Comparison of ENCODE assay signal across 1 cellular context in genomic region chr14:102930753-102931579, GRCh38.
TF ChIP-seq lines count a peak whose summit lies in the region.

No MANE protein-coding gene starts in this region.

TF ChIP-seq in WTC11, 78 proteins besides CTCF, POLR2A, EP300 and RAD21 (continued from another document):
- TF ChIP-seq ZBTB43 (CRISPR knock-in tag; IDR thresholded peaks at IDR 0.05) (no peak), RORB (CRISPR knock-in tag; IDR thresholded peaks at IDR 0.05) (no peak), JAZF1 (CRISPR knock-in tag; IDR thresholded peaks at IDR 0.05) (no peak), TCF7 (CRISPR knock-in tag; IDR thresholded peaks at IDR 0.05; ENCODE audit: low read depth) (no peak), MYBL2 (CRISPR knock-in tag; IDR thresholded peaks at IDR 0.05) (no peak), FOXK1 (CRISPR knock-in tag; IDR thresholded peaks at IDR 0.05) (no peak), ZMAT4 (CRISPR knock-in tag; IDR thresholded peaks at IDR 0.05) (no peak), MLX (CRISPR knock-in tag; IDR thresholded peaks at IDR 0.05) (no peak), ATF1 (CRISPR knock-in tag; IDR thresholded peaks at IDR 0.05) (no peak), NFYB (CRISPR knock-in tag; conservative IDR thresholded peaks at IDR 0.05; ENCODE audit: low read depth) (no peak)
